16 cellular contexts compared by ENCODE assay signal in the genomic region with DNA sequence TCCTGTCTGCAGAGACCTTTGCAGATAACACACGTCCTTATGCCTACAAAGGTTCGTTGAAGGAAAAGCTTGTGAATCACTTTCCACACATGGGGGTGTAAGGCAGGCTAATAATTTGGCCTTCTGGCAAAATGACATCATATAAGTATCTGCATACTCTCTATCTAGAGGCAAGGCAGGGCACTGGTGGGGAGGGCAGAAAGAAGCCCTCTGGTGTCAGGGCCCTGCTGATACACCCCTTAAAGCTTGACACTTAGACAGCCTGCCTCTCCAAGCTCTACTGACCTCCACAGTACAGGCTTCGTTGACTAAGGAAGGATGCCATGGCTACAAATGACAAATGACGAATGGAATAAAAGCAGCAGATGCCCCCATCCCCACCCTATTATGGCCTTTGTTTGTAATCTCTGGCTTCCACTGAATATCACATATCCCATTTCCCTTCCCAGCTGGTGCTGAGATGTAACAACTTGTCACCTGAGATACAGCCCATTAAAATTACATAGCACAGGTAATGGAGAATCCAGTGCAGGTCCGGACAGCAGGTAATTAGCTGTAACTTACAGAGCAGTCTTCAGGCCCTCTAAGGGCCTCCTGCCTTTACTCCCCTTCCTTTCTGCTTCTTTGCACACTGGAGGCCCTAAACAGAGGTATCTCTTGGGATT.
DNase-seq lines count a peak whose midpoint lies in the region; ATAC-seq and TF ChIP-seq lines count a peak whose summit lies in the region.
"Had no signal": no experiment of that assay in that cellular context is flagged by ENCODE, and none has a peak within 500 bp of the region (broad histone marks: within the 10 kb centered on the region; RNA-seq: fewer than 3 reads in every experiment).

No MANE protein-coding gene starts in this region.

- no peak overlapping the region for H4K8ac ChIP-seq in mesendoderm (ENCODE audit: low read depth, low read length)

- H3K4me1 ChIP-seq in RWPE2 (ENCODE audit: insufficient read depth, poor library complexity, severe bottlenecking) = peaks cover 24% of the 10 kb centered on the region
- H3K4me1 ChIP-seq in mesendoderm (ENCODE audit: control insufficient read depth, low read depth, low read length) = no peaks in the 10 kb centered on the region
- H3K4me1 ChIP-seq: left lung, right atrium auricular region had no signal

- no peaks in the 10 kb centered on the region for H3K27me3 ChIP-seq in RWPE2 (ENCODE audit: insufficient read depth, poor library complexity, severe bottlenecking)
- no peaks in the 10 kb centered on the region for H3K27me3 ChIP-seq in mesendoderm (ENCODE audit: insufficient read depth, low read length, poor library complexity)
- H3K27me3 ChIP-seq: left lung, right atrium auricular region, stomach had no signal

- peaks cover 32% of the 10 kb centered on the region for H3K36me3 ChIP-seq in RWPE2 (ENCODE audit: low read depth)
- H3K36me3 ChIP-seq in mesendoderm (ENCODE audit: control insufficient read depth, insufficient read depth, low read length) = no peaks in the 10 kb centered on the region
- H3K36me3 ChIP-seq: left lung, right atrium auricular region, stomach had no signal

- H3K9me3 ChIP-seq in RWPE2 (ENCODE audit: severe bottlenecking) = no peaks in the 10 kb centered on the region
- H3K9me3 ChIP-seq: left lung, right atrium auricular region, stomach had no signal

- in situ Hi-C loops in GM13977 (cut with MboI; ENCODE audit: low pct_unique_long_range_greater_than_20kb, low sequenced_read_pairs, unreplicated experiment) = no loop called here

- H3K18ac ChIP-seq in mesendoderm (ENCODE audit: low read length) = no peak overlapping the region

- H3K56ac ChIP-seq in mesendoderm (ENCODE audit: low read length) = no peak overlapping the region

- no peak overlapping the region for H3K4ac ChIP-seq in mesendoderm (ENCODE audit: low read depth, low read length)

- no peak overlapping the region for H3K23ac ChIP-seq in mesendoderm (ENCODE audit: low read length)

- H2BK15ac ChIP-seq in mesendoderm (replicated peaks; ENCODE audit: low read depth) = no peak overlapping the region

- no peak for TF ChIP-seq CTCF in RWPE2 (IDR thresholded peaks at IDR 0.05; ENCODE audit: poor library complexity, severe bottlenecking)
- TF ChIP-seq CTCF in GM13977 (IDR thresholded peaks at IDR 0.05; ENCODE audit: extremely low read depth, insufficient read depth, missing control alignments) = no peak

- no peaks in the 10 kb centered on the region for H3K79me1 ChIP-seq in mesendoderm (ENCODE audit: low read length)

- H3K4me3 ChIP-seq in RWPE2 (ENCODE audit: severe bottlenecking) (no peak overlapping the region), mesendoderm (ENCODE audit: low read length) (no peak overlapping the region)
- H3K4me3 ChIP-seq: left lung, right atrium auricular region, stomach had no signal

- H3K4me2 ChIP-seq in mesendoderm (ENCODE audit: low read length) = no peak overlapping the region

- DNase-seq in COLO668 (lab: John Stamatoyannopoulos, UW; ENCODE audit: unreplicated experiment) (peak; percentile 78), NCI-H146 (lab: John Stamatoyannopoulos, UW) (peak; percentile 96), RWPE2 (ENCODE audit: low spot score) (no peak), mesendoderm (peak; percentile 40), GM13977 (ENCODE audit: low spot score) (no peak), HPDE6-E6E7 (ENCODE audit: extremely low spot score) (no peak)
- DNase-seq: activated CD4-positive, alpha-beta memory T cell treated with anti-CD3 and anti-CD28 coated beads, Interleukin-2, amount 10 ng/mL, durations not matched to agents 7 days and 5 days; activated naive CD4-positive, alpha-beta T cell treated with anti-CD3 and anti-CD28 coated beads, Interleukin-2, amount 50 U/mL, for 16 hours; activated T-cell treated with anti-CD3 and anti-CD28 coated beads, Interleukin-2, amount 50 U/mL, for 4 hours; dermis blood vessel endothelial cell; left lung; NCI-H526 treated with DMSO at 0.1 percent for 48 hours; occipital lobe; stomach had no signal

- ATAC-seq in RWPE2 (ENCODE audit: low read depth) = peak; percentile 23; the same call in 1 of the 3 replicates
- ATAC-seq in HG02981 (IDR thresholded peaks at IDR 0.05; ENCODE audit: unreplicated experiment) = no peak
- ATAC-seq: activated T-cell treated with anti-CD3 and anti-CD28 coated beads, Interleukin-2, amount 50 U/mL, for 4 hours; left lung had no signal

- WGBS in mesendoderm (ENCODE audit: extremely low coverage, insufficient coverage, low lambda C conversion rate) = no CpG with 5 or more reads among the region's 5 CpGs

- H2BK5ac ChIP-seq in mesendoderm (ENCODE audit: low read length) = no peak overlapping the region

- H2BK120ac ChIP-seq in mesendoderm (ENCODE audit: low read depth, low read length) = no peak overlapping the region

- H3K79me2 ChIP-seq in mesendoderm (ENCODE audit: control insufficient read depth, insufficient read depth, low read length) = no peaks in the 10 kb centered on the region

- no peak overlapping the region for H3K27ac ChIP-seq in RWPE2 (ENCODE audit: poor library complexity, severe bottlenecking)
- no peak overlapping the region for H3K27ac ChIP-seq in mesendoderm (ENCODE audit: low read depth, low read length)
- H3K27ac ChIP-seq: left lung, right atrium auricular region, stomach had no signal

- no peak overlapping the region for H2AK5ac ChIP-seq in mesendoderm (ENCODE audit: low read length)

- H3K9ac ChIP-seq in mesendoderm (ENCODE audit: low read length) = no peak overlapping the region

- no peak overlapping the region for H4K5ac ChIP-seq in mesendoderm (ENCODE audit: low read length)

Comparison
In these comparisons a context has a peak if more than half of its experiments do, and no peak if none do; other contexts are left out.
1. DNase-seq: peak in COLO668 (single experiment), NCI-H146 (single experiment) and mesendoderm (single experiment); none in RWPE2 (single experiment), GM13977 (single experiment) and HPDE6-E6E7 (single experiment).